ENCODE assay signal across 13 cellular contexts in genomic region chr9:87194471-87194870, GRCh38.
A peak's percentile ranks its signal among the peaks of the same experiment; 100 is the strongest.
DNase-seq lines count a peak whose midpoint lies in the region; ATAC-seq and TF ChIP-seq lines count a peak whose summit lies in the region.
"Had no signal": no experiment of that assay in that cellular context is flagged by ENCODE, and none has a peak within 500 bp of the region (broad histone marks: within the 10 kb centered on the region; RNA-seq: fewer than 3 reads in every experiment).

No MANE protein-coding gene starts in this region.

- peak overlapping the region; percentile 59 for H3K9ac ChIP-seq in mammary epithelial cell (ENCODE audit: insufficient read depth, low read length)

- H3K9me3 ChIP-seq in mammary epithelial cell (replicated peaks; ENCODE audit: insufficient read depth, low read length), result no peaks in the 10 kb centered on the region
- no peaks in the 10 kb centered on the region for H3K9me3 ChIP-seq in mesodermal cell (ENCODE audit: control insufficient read depth, low read length)
- H3K9me3 ChIP-seq in uterus, result no peaks in the 10 kb centered on the region
- H3K9me3 ChIP-seq in heart right ventricle, result no peaks in the 10 kb centered on the region
- H3K9me3 ChIP-seq: esophagus squamous epithelium, right atrium auricular region had no signal

- peak; percentile 43 for DNase-seq in HS-27A (ENCODE audit: low read depth)
- DNase-seq in mammary epithelial cell, result peak; percentile 94
- DNase-seq in uterus, result no peak
- DNase-seq in activated CD4-positive, alpha-beta T cell treated with anti-CD3 and anti-CD28 coated beads, Interleukin-2, amount 10 ng/mL, durations not matched to agents 24 days and 14 days, result no peak
- DNase-seq in activated CD8-positive, alpha-beta T cell treated with anti-CD3 and anti-CD28 coated beads, Interleukin-2, amount 10 ng/mL, durations not matched to agents 7 days and 5 days, result no peak
- DNase-seq in heart right ventricle, result no peak
- DNase-seq: DMS79 treated with DMSO at 0.1 percent for 48 hours, esophagus squamous epithelium, left ventricle myocardium superior, NCI-H2029, T-helper 9 cell had no signal

- H3K4me3 ChIP-seq in mammary epithelial cell (replicated peaks in 1 of 3; ENCODE audit: insufficient read depth in 1 of 3, low read depth in 2 of 3, low read length in 3 of 3) (no peak overlapping the region), mesodermal cell (ENCODE audit: extremely low read depth, insufficient read depth, low read length, poor library complexity, severe bottlenecking) (no peak overlapping the region), uterus (no peak overlapping the region), heart right ventricle (no peak overlapping the region)
- H3K4me3 ChIP-seq: esophagus squamous epithelium, right atrium auricular region had no signal

- H2AFZ ChIP-seq in mammary epithelial cell (ENCODE audit: low read depth, low read length), result peak overlapping the region; percentile 69

- H3K27me3 Mint-ChIP-seq in activated CD4-positive, alpha-beta T cell treated with anti-CD3 and anti-CD28 coated beads, Interleukin-2, amount 10 ng/mL, durations not matched to agents 24 days and 14 days, result peaks cover 3% of the 10 kb centered on the region
- H3K27me3 Mint-ChIP-seq in activated CD8-positive, alpha-beta T cell treated with anti-CD3 and anti-CD28 coated beads, Interleukin-2, amount 10 ng/mL, durations not matched to agents 7 days and 5 days (ENCODE audit: low read depth), result peaks cover 11% of the 10 kb centered on the region

- no peak overlapping the region for H3K27ac Mint-ChIP-seq in activated CD4-positive, alpha-beta T cell treated with anti-CD3 and anti-CD28 coated beads, Interleukin-2, amount 10 ng/mL, durations not matched to agents 24 days and 14 days
- no peak overlapping the region for H3K27ac Mint-ChIP-seq in activated CD8-positive, alpha-beta T cell treated with anti-CD3 and anti-CD28 coated beads, Interleukin-2, amount 10 ng/mL, durations not matched to agents 7 days and 5 days

- 16% methylated on average over 4 of the region's 4 CpGs for WGBS in mammary epithelial cell (ENCODE audit: low coverage, missing lambda C conversion rate)
- WGBS in mesodermal cell (ENCODE audit: insufficient coverage in 2 of 2), 2 experiments, result 54 to 82% methylated on average over 4 of the region's 4 CpGs
- WGBS in heart right ventricle, 2 donors, result 69 to 77% methylated on average over 4 of the region's 4 CpGs

- dilution Hi-C loops in mammary epithelial cell (cut with HindIII; ENCODE audit: low sequenced_read_pairs), result no loop called here

- no TSS peak for BruUV-seq in mammary epithelial cell (replicated peaks; lab: Mats Ljungman, UMichigan)

- H3K27ac ChIP-seq in mammary epithelial cell (ENCODE audit: insufficient read depth, low read depth, low read length), result peak overlapping the region; percentile 80
- peak overlapping the region; percentile 70 for H3K27ac ChIP-seq in mesodermal cell (ENCODE audit: low read depth, low read length, severe bottlenecking)
- peak overlapping the region; percentile 72 to 73 for H3K27ac ChIP-seq in uterus
- H3K27ac ChIP-seq in heart right ventricle, result no peak overlapping the region
- H3K27ac ChIP-seq: esophagus squamous epithelium, right atrium auricular region had no signal

- H3K4me2 ChIP-seq in mammary epithelial cell (ENCODE audit: insufficient read depth, low read depth, low read length), result peak overlapping the region; percentile 62

- H3K27me3 ChIP-seq in mammary epithelial cell (ENCODE audit: insufficient read depth, low read length) (no peaks in the 10 kb centered on the region), uterus (no peaks in the 10 kb centered on the region), heart right ventricle (peaks cover 0 to 32% (median 8%) of the 10 kb centered on the region in 7 donors)
- H3K27me3 ChIP-seq: right atrium auricular region had no signal

- no peak for TF ChIP-seq POLR2A in uterus (IDR thresholded peaks at IDR 0.05)

- no peaks in the 10 kb centered on the region for H3K4me1 Mint-ChIP-seq in activated CD4-positive, alpha-beta T cell treated with anti-CD3 and anti-CD28 coated beads, Interleukin-2, amount 10 ng/mL, durations not matched to agents 24 days and 14 days
- H3K4me1 Mint-ChIP-seq in activated CD8-positive, alpha-beta T cell treated with anti-CD3 and anti-CD28 coated beads, Interleukin-2, amount 10 ng/mL, durations not matched to agents 7 days and 5 days (ENCODE audit: low read depth), result peaks cover 7% of the 10 kb centered on the region

- H4K20me1 ChIP-seq in mammary epithelial cell (ENCODE audit: insufficient read depth, low read length), result no peaks in the 10 kb centered on the region

- H3K36me3 ChIP-seq in mammary epithelial cell (ENCODE audit: insufficient read depth, low read length), result no peaks in the 10 kb centered on the region
- no peaks in the 10 kb centered on the region for H3K36me3 ChIP-seq in mesodermal cell (ENCODE audit: control insufficient read depth, insufficient read depth, low read length)
- H3K36me3 ChIP-seq in uterus, result no peaks in the 10 kb centered on the region
- H3K36me3 ChIP-seq in heart right ventricle, result no peaks in the 10 kb centered on the region
- H3K36me3 ChIP-seq: esophagus squamous epithelium, right atrium auricular region had no signal

- TF ChIP-seq CTCF in mammary epithelial cell (conservative IDR thresholded peaks at IDR 0.05 in 1 of 2, IDR thresholded peaks at IDR 0.05 in 1 of 2; ENCODE audit: extremely low read depth in 1 of 2, insufficient read depth in 1 of 2, low read depth in 1 of 2, low read length in 2 of 2), result no peak
- no peak for TF ChIP-seq CTCF in uterus (IDR thresholded peaks at IDR 0.05)
- TF ChIP-seq CTCF in heart right ventricle (IDR thresholded peaks at IDR 0.05), result no peak

- POLR2A ChIA-PET in activated CD8-positive, alpha-beta T cell treated with anti-CD3 and anti-CD28 coated beads, Interleukin-2, amount 10 ng/mL, durations not matched to agents 7 days and 5 days (lab: Charles Lee), result no interaction called here

- ATAC-seq in activated CD8-positive, alpha-beta T cell treated with anti-CD3 and anti-CD28 coated beads, Interleukin-2, amount 10 ng/mL, durations not matched to agents 7 days and 5 days, result no peak
- ATAC-seq in heart right ventricle, result no peak
- ATAC-seq: left ventricle myocardium superior had no signal

- intact Hi-C loops in mammary epithelial cell (cut with micrococcal nuclease), result loop anchor here (10.0 kb wide), 1 partner anchor 250 kb away; the partner anchor contains the start of gene GAS1
- intact Hi-C loops in uterus (cut with DNase I; ENCODE audit: low total_unique reads), result no loop called here
- intact Hi-C loops in activated CD4-positive, alpha-beta T cell treated with anti-CD3 and anti-CD28 coated beads, Interleukin-2, amount 10 ng/mL, durations not matched to agents 24 days and 14 days (cut with micrococcal nuclease), result no loop called here
- intact Hi-C loops in heart right ventricle (cut with DNase I), result no loop called here

- H3K4me1 ChIP-seq in mammary epithelial cell (ENCODE audit: insufficient read depth, low read length) (peaks cover 42% of the 10 kb centered on the region), mesodermal cell (ENCODE audit: control insufficient read depth, insufficient read depth, low read length, poor library complexity, severe bottlenecking) (peaks cover 8% of the 10 kb centered on the region), uterus (no peaks in the 10 kb centered on the region), heart right ventricle (peaks cover 0 to 7% (median 0%) of the 10 kb centered on the region in 9 donors)
- H3K4me1 ChIP-seq: right atrium auricular region had no signal

- no peaks in the 10 kb centered on the region for H3K36me3 Mint-ChIP-seq in activated CD4-positive, alpha-beta T cell treated with anti-CD3 and anti-CD28 coated beads, Interleukin-2, amount 10 ng/mL, durations not matched to agents 24 days and 14 days (ENCODE audit: low read depth)
- H3K36me3 Mint-ChIP-seq in activated CD8-positive, alpha-beta T cell treated with anti-CD3 and anti-CD28 coated beads, Interleukin-2, amount 10 ng/mL, durations not matched to agents 7 days and 5 days (ENCODE audit: low read depth), result no peaks in the 10 kb centered on the region

- CTCF ChIA-PET in mammary epithelial cell (lab: Charles Lee; ENCODE audit: low non-redundant PET), result no interaction called here
- CTCF ChIA-PET in activated CD8-positive, alpha-beta T cell treated with anti-CD3 and anti-CD28 coated beads, Interleukin-2, amount 10 ng/mL, durations not matched to agents 7 days and 5 days (lab: Charles Lee), result no interaction called here

- H3K79me2 ChIP-seq in mammary epithelial cell (ENCODE audit: insufficient read depth, low read length), result no peaks in the 10 kb centered on the region

- no peak overlapping the region for H3K4me3 Mint-ChIP-seq in activated CD4-positive, alpha-beta T cell treated with anti-CD3 and anti-CD28 coated beads, Interleukin-2, amount 10 ng/mL, durations not matched to agents 24 days and 14 days
- H3K4me3 Mint-ChIP-seq in activated CD8-positive, alpha-beta T cell treated with anti-CD3 and anti-CD28 coated beads, Interleukin-2, amount 10 ng/mL, durations not matched to agents 7 days and 5 days, result no peak overlapping the region

- no peaks in the 10 kb centered on the region for H3K9me3 Mint-ChIP-seq in activated CD4-positive, alpha-beta T cell treated with anti-CD3 and anti-CD28 coated beads, Interleukin-2, amount 10 ng/mL, durations not matched to agents 24 days and 14 days
- H3K9me3 Mint-ChIP-seq in activated CD8-positive, alpha-beta T cell treated with anti-CD3 and anti-CD28 coated beads, Interleukin-2, amount 10 ng/mL, durations not matched to agents 7 days and 5 days (ENCODE audit: insufficient read depth), result no peaks in the 10 kb centered on the region

- in situ Hi-C loops in mammary epithelial cell (cut with MboI; ENCODE audit: low sequenced_read_pairs in 2 of 2), result no loop called here

Comparison
In these comparisons a context has a peak if more than half of its experiments do, and no peak if none do; other contexts are left out.
1. DNase-seq: peak in HS-27A (single experiment) and mammary epithelial cell (single experiment); none in uterus (0 of 2), activated CD4-positive, alpha-beta T cell treated with anti-CD3 and anti-CD28 coated beads, Interleukin-2, amount 10 ng/mL, durations not matched to agents 24 days and 14 days (single experiment), activated CD8-positive, alpha-beta T cell treated with anti-CD3 and anti-CD28 coated beads, Interleukin-2, amount 10 ng/mL, durations not matched to agents 7 days and 5 days (single experiment) and heart right ventricle (0 of 2).
2. H3K27ac ChIP-seq: peak in mammary epithelial cell (single experiment), mesodermal cell (single experiment) and uterus (2 of 2); none in heart right ventricle (0 of 10).